In genomic region chr10:110529596-110530011, GRCh38 we compare ENCODE assay signal across 9 cellular contexts. TPM values are rescaled to one million over a fixed set of nuclear protein-coding genes. Genes with fewer than 3 reads are reported as not detected.
DNase-seq lines count a peak whose midpoint lies in the region; FAIRE-seq and TF ChIP-seq lines count a peak whose summit lies in the region.
"Had no signal": no experiment of that assay in that cellular context is flagged by ENCODE, and none has a peak within 500 bp of the region (broad histone marks: within the 10 kb centered on the region; RNA-seq: fewer than 3 reads in every experiment).

No MANE protein-coding gene starts in this region.

- H2AK5ac ChIP-seq in trophoblast cell (ENCODE audit: low read length): peak overlapping the region; percentile 76

- no peak overlapping the region for H3K9ac ChIP-seq in trophoblast cell (ENCODE audit: low read length)

- peak overlapping the region; percentile 6 for H2BK12ac ChIP-seq in trophoblast cell (ENCODE audit: low read length)

- H3K23ac ChIP-seq in trophoblast cell (ENCODE audit: low read length): no peak overlapping the region

- H4K20me1 ChIP-seq in OCI-LY7 (ENCODE audit: insufficient read depth, low read length): no peaks in the 10 kb centered on the region

- H3K4me3 ChIP-seq in OCI-LY7 (ENCODE audit: low read depth, low read length, poor library complexity, severe bottlenecking) (no peak overlapping the region), trophoblast cell (ENCODE audit: low read depth, low read length) (no peak overlapping the region)

- no peak overlapping the region for H3K4me3 Mint-ChIP-seq in endothelial cell (ENCODE audit: unreplicated experiment)

- peak; percentile 48 for FAIRE-seq in GM18507 (lab: Jason Lieb, UNC)

- CTCF ChIA-PET in OCI-LY7 (lab: Charles Lee; ENCODE audit: unreplicated experiment): no interaction called here

- H3K4me1 ChIP-seq in OCI-LY7 (ENCODE audit: insufficient read depth, low read length, poor library complexity, severe bottlenecking) (peaks cover 45% of the 10 kb centered on the region), trophoblast cell (ENCODE audit: control insufficient read depth in 1 of 2, insufficient read depth in 2 of 2, low read length in 2 of 2) (peaks cover 13 to 23% of the 10 kb centered on the region in 2 experiments)

- peaks cover 36% of the 10 kb centered on the region for H3K4me1 Mint-ChIP-seq in endothelial cell (ENCODE audit: unreplicated experiment)
- H3K4me1 Mint-ChIP-seq: brain had no signal

- peak overlapping the region; percentile 43 for H2BK120ac ChIP-seq in trophoblast cell (ENCODE audit: insufficient read depth, low read length, poor library complexity)

- H3K79me2 ChIP-seq in OCI-LY7 (ENCODE audit: insufficient read depth, low read depth, low read length) (no peaks in the 10 kb centered on the region), trophoblast cell (ENCODE audit: control insufficient read depth, insufficient read depth, low read length, poor library complexity) (no peaks in the 10 kb centered on the region)

- H4K8ac ChIP-seq in trophoblast cell (ENCODE audit: low read depth, low read length): peak overlapping the region; percentile 80

- H3K27ac ChIP-seq in OCI-LY7 (ENCODE audit: low read depth, low read length, poor library complexity, severe bottlenecking): no peak overlapping the region
- H3K27ac ChIP-seq in trophoblast cell (ENCODE audit: low read depth, low read length): peak overlapping the region; percentile 11

- H3K27me3 ChIP-seq in trophoblast cell (ENCODE audit: insufficient read depth, low read length): no peaks in the 10 kb centered on the region

- TF ChIP-seq CTCF in OCI-LY7 (conservative IDR thresholded peaks at IDR 0.05; ENCODE audit: low read length) (no peak), endothelial cell (IDR thresholded peaks at IDR 0.05; ENCODE audit: unreplicated experiment) (no peak)

- no peaks in the 10 kb centered on the region for H3K9me2 ChIP-seq in OCI-LY7 (ENCODE audit: insufficient read depth, low read length)

- H4K12ac ChIP-seq in trophoblast cell (ENCODE audit: low read depth, low read length): no peak overlapping the region

- no peaks in the 10 kb centered on the region for H3K36me3 ChIP-seq in OCI-LY7 (ENCODE audit: insufficient read depth, low read length)
- no peaks in the 10 kb centered on the region for H3K36me3 ChIP-seq in trophoblast cell (ENCODE audit: control insufficient read depth in 1 of 2, insufficient read depth in 2 of 2, low read length in 2 of 2)

- POLR2A ChIA-PET in OCI-LY7 (lab: Charles Lee): interaction anchor here (0.7 to 1.2 kb wide), 2 partner anchors 15 to 17 kb away, joined by 3 to 4 read pairs; no protein-coding TSS in a partner anchor

- peak overlapping the region; percentile 48 for H3K4me2 ChIP-seq in OCI-LY7 (ENCODE audit: low read length)
- H3K4me2 ChIP-seq in trophoblast cell (ENCODE audit: low read length): peak overlapping the region; percentile 28

- intact Hi-C loops in OCI-LY7 (cut with micrococcal nuclease; ENCODE audit: unreplicated experiment): loop anchor here (2.0 to 5.0 kb wide), 2 partner anchors 27 to 72 kb away; no protein-coding TSS in a partner anchor

- peak overlapping the region; percentile 17 for H2BK5ac ChIP-seq in trophoblast cell (ENCODE audit: low read depth, low read length, poor library complexity)

- H4K91ac ChIP-seq in trophoblast cell (ENCODE audit: low read depth, low read length): no peak overlapping the region

- peak overlapping the region; percentile 31 for H3K14ac ChIP-seq in trophoblast cell (ENCODE audit: low read length)

- peaks cover 5% of the 10 kb centered on the region for H3K27me3 Mint-ChIP-seq in endothelial cell (ENCODE audit: unreplicated experiment)

- no TSS peak for BruUV-seq in OCI-LY7 (replicated peaks; lab: Mats Ljungman, UMichigan)

- H3K9me3 Mint-ChIP-seq in endothelial cell (ENCODE audit: unreplicated experiment): no peaks in the 10 kb centered on the region
- H3K9me3 Mint-ChIP-seq: brain had no signal

- H2AFZ ChIP-seq in OCI-LY7 (ENCODE audit: low read length) (peak overlapping the region; percentile 56; the same call in 1 of the 2 replicates), trophoblast cell (ENCODE audit: insufficient read depth, low read length, poor library complexity) (no peak overlapping the region)

- H3K4ac ChIP-seq in trophoblast cell (ENCODE audit: low read depth, low read length): no peak overlapping the region

- H3K79me1 ChIP-seq in trophoblast cell (ENCODE audit: low read length): peaks cover 2% of the 10 kb centered on the region

- no CpG with 5 or more reads among the region's 6 CpGs for WGBS in trophoblast cell (ENCODE audit: extremely low coverage, insufficient coverage, insufficient read length)

- H3K9me3 ChIP-seq in OCI-LY7 (ENCODE audit: low read length) (no peaks in the 10 kb centered on the region), trophoblast cell (ENCODE audit: insufficient read depth, low read depth, low read length) (no peaks in the 10 kb centered on the region)

- H3K18ac ChIP-seq in trophoblast cell (ENCODE audit: low read length): peak overlapping the region; percentile 30

- H3K27ac Mint-ChIP-seq in endothelial cell (ENCODE audit: unreplicated experiment): no peak overlapping the region
- H3K27ac Mint-ChIP-seq: brain had no signal

- H3K36me3 Mint-ChIP-seq in endothelial cell (ENCODE audit: low read depth, unreplicated experiment): no peaks in the 10 kb centered on the region
- H3K36me3 Mint-ChIP-seq: brain had no signal

- DNase-seq in GM18507 (ENCODE audit: extremely low spot score, insufficient read length, low read depth) (no peak), OCI-LY7 (ENCODE audit: low spot score) (peak; percentile 9), trophoblast cell (peak in 1 of 2 donors; percentile 27), cerebellum (ENCODE audit: low spot score) (no peak), NCI-H226 (no peak), endothelial cell (ENCODE audit: low spot score) (no peak)
- DNase-seq in central memory CD4-positive, alpha-beta T cell: peak; percentile 17
- DNase-seq: hippocampal formation had no signal

RNA-seq across cellular contexts. Expression of gene DUSP5, which starts 31.9 kb away (rescaled TPM):
- 0.06 and 0.08 TPM in 2 replicates for total RNA-seq in OCI-LY7 (2014; rRNA removed; shearing (Covaris generic))
- total RNA-seq in OCI-LY7 (2022) (0.28 and 0.97 TPM in 2 replicates), cerebellum (7.4 TPM), endothelial cell (ENCODE audit: unreplicated experiment) (46.0 TPM)
- 157 and 165 TPM in 2 replicates for polyA plus RNA-seq in trophoblast cell (2013)

RNA-seq across cellular contexts. Expression of gene SMC3, which starts 37.9 kb away (rescaled TPM):
- total RNA-seq in OCI-LY7 (2014; rRNA removed; shearing (Covaris generic)): 38.4 and 50.0 TPM in 2 replicates
- 73.4 and 83.6 TPM in 2 replicates for total RNA-seq in OCI-LY7 (2022)
- 24.5 and 26.8 TPM in 2 replicates for polyA plus RNA-seq in trophoblast cell (2013)
- 41.3 TPM for total RNA-seq in cerebellum
- total RNA-seq in endothelial cell (ENCODE audit: unreplicated experiment): 36.2 TPM

Comparison
In these comparisons a context has a peak if more than half of its experiments do, and no peak if none do; other contexts are left out.
1. DNase-seq: peak in OCI-LY7 (single experiment) and central memory CD4-positive, alpha-beta T cell (single experiment); none in GM18507 (single experiment), cerebellum (single experiment), NCI-H226 (single experiment) and endothelial cell (single experiment).